Comparison of ENCODE assay signal across 13 cellular contexts in genomic region chr9:86902606-86903460, GRCh38. TPM values are rescaled to one million over a fixed set of nuclear protein-coding genes. Genes with fewer than 3 reads are reported as not detected.
DNase-seq lines count a peak whose midpoint lies in the region; ATAC-seq and TF ChIP-seq lines count a peak whose summit lies in the region.
"Had no signal": no experiment of that assay in that cellular context is flagged by ENCODE, and none has a peak within 500 bp of the region (broad histone marks: within the 10 kb centered on the region; RNA-seq: fewer than 3 reads in every experiment).

No MANE protein-coding gene starts in this region.

- no peak overlapping the region for H3K4me3 Mint-ChIP-seq in Caco-2 (ENCODE audit: unreplicated experiment)
- H3K4me3 Mint-ChIP-seq: effector memory CD8-positive, alpha-beta T cell; stimulated activated effector memory CD8-positive, alpha-beta T cell treated with anti-CD3 and anti-CD28 coated beads, Interleukin-12 subunit alpha, Interleukin-12 subunit beta, amount 100 ng/mL, for 72 hours had no signal

- no peaks in the 10 kb centered on the region for H3K36me3 Mint-ChIP-seq in Caco-2 (ENCODE audit: insufficient read depth, unreplicated experiment)
- H3K36me3 Mint-ChIP-seq: stimulated activated effector memory CD8-positive, alpha-beta T cell treated with anti-CD3 and anti-CD28 coated beads, Interleukin-12 subunit alpha, Interleukin-12 subunit beta, amount 100 ng/mL, for 72 hours had no signal

- in situ Hi-C loops in G401 (cut with HindIII; ENCODE audit: low sequenced_read_pairs) = no loop called here

- TF ChIP-seq CTCF in Caco-2 (IDR thresholded peaks at IDR 0.05; ENCODE audit: insufficient read depth in 1 of 2, low read depth in 1 of 2, low read length in 1 of 2, severe bottlenecking in 1 of 2, unreplicated experiment in 1 of 2) = no peak

- H3K4me1 Mint-ChIP-seq in Caco-2 (ENCODE audit: low read depth, unreplicated experiment) = no peaks in the 10 kb centered on the region

- intact Hi-C loops in sciatic nerve (cut with DNase I) (no loop called here), Caco-2 (cut with micrococcal nuclease; ENCODE audit: unreplicated experiment) (no loop called here)

- H3K36me3 ChIP-seq in HUES64 (ENCODE audit: insufficient read depth, low read length) (no peaks in the 10 kb centered on the region), Caco-2 (ENCODE audit: control insufficient read depth, insufficient read depth, low read length) (no peaks in the 10 kb centered on the region)
- H3K36me3 ChIP-seq: MG63 had no signal

- peak overlapping the region; percentile 67 for H3K4me3 ChIP-seq in HUES64 (ENCODE audit: low read length)
- H3K4me3 ChIP-seq in Caco-2 (ENCODE audit: low read depth, low read length) = no peak overlapping the region
- H3K4me3 ChIP-seq: MG63, PC-9 had no signal

- peak overlapping the region; percentile 32; the same call in 1 of the 2 replicates for H3K9ac ChIP-seq in HUES64 (ENCODE audit: low read depth, low read length)

- H3K9me3 Mint-ChIP-seq in Caco-2 (ENCODE audit: unreplicated experiment) = no peaks in the 10 kb centered on the region
- H3K9me3 Mint-ChIP-seq: effector memory CD8-positive, alpha-beta T cell; stimulated activated effector memory CD8-positive, alpha-beta T cell treated with anti-CD3 and anti-CD28 coated beads, Interleukin-12 subunit alpha, Interleukin-12 subunit beta, amount 100 ng/mL, for 72 hours had no signal

- CTCF ChIA-PET in Caco-2 (lab: Charles Lee) = no interaction called here

- POLR2A ChIA-PET in Caco-2 (lab: Charles Lee) = no interaction called here

- H3K27me3 ChIP-seq in HUES64 (ENCODE audit: insufficient read depth, low read length) (peaks cover 25% of the 10 kb centered on the region), Caco-2 (replicated peaks; ENCODE audit: control insufficient read depth, insufficient read depth, low read length) (no peaks in the 10 kb centered on the region)
- H3K27me3 ChIP-seq: MG63 had no signal

- ATAC-seq in sciatic nerve = peak; percentile 62
- ATAC-seq: effector memory CD8-positive, alpha-beta T cell; stimulated activated effector memory CD8-positive, alpha-beta T cell treated with anti-CD3 and anti-CD28 coated beads, Interleukin-12 subunit alpha, Interleukin-12 subunit beta, amount 100 ng/mL, for 72 hours had no signal

- WGBS in HUES64 = under 1% methylated on average over 34 of the region's 35 CpGs

- H3K4me1 ChIP-seq in HUES64 (ENCODE audit: insufficient read depth, low read length) (peaks cover 17% of the 10 kb centered on the region), Caco-2 (no peaks in the 10 kb centered on the region)

- peaks cover 11% of the 10 kb centered on the region for H3K27me3 Mint-ChIP-seq in Caco-2 (ENCODE audit: insufficient read depth, unreplicated experiment)

- H3K27ac ChIP-seq in HUES64 (ENCODE audit: low read depth, low read length) = no peak overlapping the region
- H3K27ac ChIP-seq: PC-9 had no signal

- no TSS peak for BruUV-seq in Caco-2 (replicated peaks; lab: Mats Ljungman, UMichigan)

- H3K9me3 ChIP-seq in HUES64 (ENCODE audit: insufficient read depth, low read depth, low read length) (peaks cover 7% of the 10 kb centered on the region; the same call in 1 of the 2 replicates), Caco-2 (no peaks in the 10 kb centered on the region)
- H3K9me3 ChIP-seq: MG63 had no signal

- H3K27ac Mint-ChIP-seq in Caco-2 (ENCODE audit: unreplicated experiment) = no peak overlapping the region
- H3K27ac Mint-ChIP-seq: effector memory CD8-positive, alpha-beta T cell; stimulated activated effector memory CD8-positive, alpha-beta T cell treated with anti-CD3 and anti-CD28 coated beads, Interleukin-12 subunit alpha, Interleukin-12 subunit beta, amount 100 ng/mL, for 72 hours had no signal

- DNase-seq in ecto neural progenitor cell (ENCODE audit: low spot score) (peak; percentile 83), left kidney (ENCODE audit: low read depth, low spot score) (peak; percentile 97), sciatic nerve (ENCODE audit: low spot score) (no peak), G401 (ENCODE audit: low spot score) (no peak), NCI-H146 (lab: John Stamatoyannopoulos, UW) (no peak), Caco-2 (no peak)
- no peak for DNase-seq in activated CD4-positive, alpha-beta T cell treated with anti-CD3 and anti-CD28 coated beads for 1 hour
- DNase-seq: effector memory CD8-positive, alpha-beta T cell; MG63; NCI-H2227 treated with DMSO at 0.1 percent for 48 hours; PC-9 had no signal

RNA-seq across cellular contexts. Expression of gene GAS1, which starts 44.5 kb away (rescaled TPM):
- 7.1 TPM for polyA plus RNA-seq in HUES64 (2013, experiment 1 of 2)
- polyA plus RNA-seq in HUES64 (2013, experiment 2 of 2) = 11.8 TPM
- 47.5 TPM for total RNA-seq in sciatic nerve
- not detected in 2 replicates for total RNA-seq in G401 (2014; rRNA removed; shearing (Covaris generic))
- total RNA-seq in Caco-2 (2022) = 0.64 and 1.4 TPM in 2 replicates
- total RNA-seq: PC-9 had no signal

Comparison
In these comparisons a context has a peak if more than half of its experiments do, and no peak if none do; other contexts are left out.
1. DNase-seq: peak in ecto neural progenitor cell (single experiment) and left kidney (single experiment); none in sciatic nerve (single experiment), G401 (single experiment), NCI-H146 (single experiment), Caco-2 (0 of 2) and activated CD4-positive, alpha-beta T cell treated with anti-CD3 and anti-CD28 coated beads for 1 hour (single experiment).
2. RNA of gene GAS1, which starts 44.5 kb away (total RNA-seq): 47.5 TPM in sciatic nerve (single experiment); 0.64 to 1.4 TPM in Caco-2 and not detected in G401; every median in the first group is over 10 times any median in the second.